Comparison of ENCODE assay signal across 8 cellular contexts in the genomic region with DNA sequence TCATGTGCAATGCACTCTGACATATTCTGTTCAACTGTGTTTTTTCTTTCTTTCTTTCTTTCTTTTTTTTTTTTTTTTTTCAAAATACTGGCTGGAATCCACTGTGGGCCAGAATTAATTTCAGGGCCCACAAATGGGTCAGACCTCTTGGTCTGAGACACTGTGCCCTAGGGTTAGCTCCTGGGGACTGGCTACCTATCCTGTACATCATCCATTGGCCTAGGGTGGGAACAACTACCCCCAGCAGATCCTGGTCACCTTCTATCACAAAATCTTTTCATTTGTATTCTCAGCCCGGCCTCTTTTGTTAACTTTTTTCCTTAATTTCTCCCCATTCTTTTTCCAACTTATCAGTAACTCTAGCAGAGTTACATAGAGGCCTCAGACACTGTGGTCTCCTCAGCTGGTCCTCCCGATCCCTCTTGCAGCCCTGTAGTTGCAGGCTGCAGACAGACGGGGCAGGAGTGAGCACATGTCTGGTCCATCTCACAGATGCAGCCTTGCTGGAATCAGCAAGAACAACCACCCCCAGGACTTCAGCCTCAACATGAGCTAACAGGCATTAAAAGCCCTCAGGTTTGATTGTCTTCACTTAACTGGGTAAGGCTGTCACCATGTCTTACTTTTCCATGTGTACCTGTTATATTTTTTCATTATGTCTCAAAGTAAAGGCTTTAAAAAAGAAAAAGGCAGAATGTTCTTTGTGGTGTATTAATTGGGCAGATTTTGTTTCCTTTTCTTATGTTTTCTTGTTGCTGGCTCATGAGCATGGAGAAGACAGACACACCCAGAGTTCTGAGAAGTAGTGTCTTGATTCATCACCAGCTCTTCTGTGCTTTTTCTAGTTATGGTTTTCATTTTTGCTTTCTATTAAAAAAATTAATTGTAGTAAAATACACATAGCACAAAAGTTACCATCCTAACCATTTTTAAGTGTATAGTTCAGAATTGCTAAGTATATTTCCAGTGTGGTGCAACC. TPM values are rescaled to one million over a fixed set of nuclear protein-coding genes. Genes with fewer than 3 reads are reported as not detected.
DNase-seq lines count a peak whose midpoint lies in the region; ATAC-seq, FAIRE-seq and TF ChIP-seq lines count a peak whose summit lies in the region.

No MANE protein-coding gene starts in this region.

- H2AFZ ChIP-seq in IMR-90 (replicated peaks; ENCODE audit: low read length, poor library complexity) (no peak overlapping the region), astrocyte (ENCODE audit: low read depth, low read length) (no peak overlapping the region)

- dilution Hi-C loops in IMR-90 (cut with HindIII; ENCODE audit: low sequenced_read_pairs, unreplicated experiment) = no loop called here

- H3K4me1 Mint-ChIP-seq in astrocyte (ENCODE audit: low read depth, unreplicated experiment) = no peaks in the 10 kb centered on the region

- H3K9ac ChIP-seq in IMR-90 (ENCODE audit: low read depth, low read length) = no peak overlapping the region
- no peak overlapping the region for H3K9ac ChIP-seq in astrocyte (ENCODE audit: low read length)

- H3K36me3 ChIP-seq in IMR-90 (ENCODE audit: control insufficient read depth, insufficient read depth, low read length) (no peaks in the 10 kb centered on the region), astrocyte (ENCODE audit: insufficient read depth, low read length) (no peaks in the 10 kb centered on the region)

- H2BK120ac ChIP-seq in IMR-90 (ENCODE audit: low read depth, low read length) = no peak overlapping the region

- no peak overlapping the region for H3K4ac ChIP-seq in IMR-90 (ENCODE audit: low read depth, low read length)

- no peaks in the 10 kb centered on the region for H3K27me3 Mint-ChIP-seq in astrocyte (ENCODE audit: low read depth, unreplicated experiment)

- H3K23ac ChIP-seq in IMR-90 (ENCODE audit: low read depth, low read length) = no peak overlapping the region

- H3K27ac Mint-ChIP-seq in astrocyte (ENCODE audit: unreplicated experiment) = no peak overlapping the region

- no peak for TF ChIP-seq POLR2A in IMR-90 (IDR thresholded peaks at IDR 0.05; ENCODE audit: low read depth, low read length)

- in situ Hi-C loops in IMR-90 (cut with MboI; ENCODE audit: low sequenced_read_pairs) = no loop called here

- H2AK5ac ChIP-seq in IMR-90 (ENCODE audit: low read depth, low read length) = no peak overlapping the region

- no peak overlapping the region for H4K91ac ChIP-seq in IMR-90 (ENCODE audit: insufficient read depth, low read depth, low read length)

- DNase-seq in GM10266 (ENCODE audit: extremely low spot score) (peak; percentile 60), IMR-90 (peak; percentile 59), SW480 (ENCODE audit: low spot score) (peak; percentile 36), astrocyte (ENCODE audit: low read depth) (no peak), iPS DF 4.7 (ENCODE audit: extremely low read depth, low spot score) (peak; percentile 46), mesenteric fat pad (ENCODE audit: low spot score) (no peak)
- peak; percentile 51 for DNase-seq in stimulated activated CD4-positive, alpha-beta T cell treated with anti-CD3 and anti-CD28 coated beads, Interleukin-4, amount 100 ng/mL, for 24 hours

- H3K79me2 ChIP-seq in astrocyte (ENCODE audit: insufficient read depth, low read length) = no peaks in the 10 kb centered on the region

- H2BK5ac ChIP-seq in IMR-90 (ENCODE audit: low read depth, low read length, poor library complexity, severe bottlenecking) = no peak overlapping the region

- no peak overlapping the region for H2AK9ac ChIP-seq in IMR-90 (replicated peaks; ENCODE audit: low read depth, low read length, poor library complexity)

- peaks cover 7% of the 10 kb centered on the region; the same call in 1 of the 2 replicates for H3K4me1 ChIP-seq in IMR-90 (ENCODE audit: control insufficient read depth, insufficient read depth, low read length)
- H3K4me1 ChIP-seq in astrocyte (ENCODE audit: insufficient read depth, low read length) = no peaks in the 10 kb centered on the region

- H3K4me3 ChIP-seq in IMR-90 (ENCODE audit: insufficient read depth, low read depth, low read length) (no peak overlapping the region), astrocyte (ENCODE audit: insufficient read depth, low read depth, low read length) (no peak overlapping the region)

- no peaks in the 10 kb centered on the region for H3K36me3 Mint-ChIP-seq in astrocyte (ENCODE audit: low read depth, unreplicated experiment)

- H3K4me3 Mint-ChIP-seq in astrocyte (ENCODE audit: unreplicated experiment) = no peak overlapping the region

- H3K4me2 ChIP-seq in IMR-90 (ENCODE audit: low read depth, low read length) (no peak overlapping the region), astrocyte (ENCODE audit: low read length) (no peak overlapping the region)

- no peak for FAIRE-seq in astrocyte (lab: Jason Lieb, UNC)

- no peak overlapping the region for H3K27ac ChIP-seq in IMR-90 (ENCODE audit: insufficient read depth, low read length)
- H3K27ac ChIP-seq in astrocyte (ENCODE audit: low read depth, low read length) = no peak overlapping the region

- no TSS peak for BruUV-seq in IMR-90 (replicated peaks; lab: Mats Ljungman, UMichigan)

- peak; percentile 48 for TF ChIP-seq RAD21 in IMR-90 (IDR thresholded peaks at IDR 0.05; ENCODE audit: low read length)

- POLR2A ChIA-PET in IMR-90 (lab: Charles Lee; ENCODE audit: unreplicated experiment) = no interaction called here

- no peak overlapping the region for H3K14ac ChIP-seq in IMR-90 (replicated peaks; ENCODE audit: low read depth, low read length)

- no peak overlapping the region for H3K56ac ChIP-seq in IMR-90 (ENCODE audit: extremely low read depth, insufficient read depth, low read length)

- intact Hi-C loops in IMR-90 (cut with micrococcal nuclease) = no loop called here

- no peak overlapping the region for H3K18ac ChIP-seq in IMR-90 (ENCODE audit: low read depth, low read length)

- TF ChIP-seq CTCF in GM10266 (IDR thresholded peaks at IDR 0.05; ENCODE audit: control insufficient read depth, insufficient read depth, low read depth, missing control alignments) (peak; percentile 70), IMR-90 (conservative IDR thresholded peaks at IDR 0.05; ENCODE audit: low read depth, low read length) (peak; percentile 51), astrocyte (IDR thresholded peaks at IDR 0.05; ENCODE audit: insufficient read depth, low read depth, low read length) (peak; percentile 54)

- H4K20me1 ChIP-seq in IMR-90 (ENCODE audit: insufficient read depth, low read length) (no peaks in the 10 kb centered on the region), astrocyte (ENCODE audit: insufficient read depth, low read length) (no peaks in the 10 kb centered on the region)

- H3K27me3 ChIP-seq in IMR-90 (ENCODE audit: control insufficient read depth, insufficient read depth, low read length) (no peaks in the 10 kb centered on the region), astrocyte (ENCODE audit: insufficient read depth, low read length) (no peaks in the 10 kb centered on the region)

- CTCF ChIA-PET in IMR-90 (lab: Yijun Ruan, JAX) = interaction anchor here (0.5 to 1.1 kb wide), 6 partner anchors 20 to 431 kb away, joined by 3 to 5 read pairs (median 3); no protein-coding TSS in a partner anchor

- H3K9me3 ChIP-seq in IMR-90 (ENCODE audit: control insufficient read depth, insufficient read depth, low read length) = no peaks in the 10 kb centered on the region
- no peaks in the 10 kb centered on the region for H3K9me3 ChIP-seq in astrocyte (ENCODE audit: insufficient read depth, low read depth, low read length)

- no peaks in the 10 kb centered on the region for H3K9me3 Mint-ChIP-seq in astrocyte (ENCODE audit: unreplicated experiment)

- no peaks in the 10 kb centered on the region for H3K79me1 ChIP-seq in IMR-90 (ENCODE audit: low read depth in 1 of 2, low read length in 2 of 2)

- H2BK20ac ChIP-seq in IMR-90 (ENCODE audit: low read depth, low read length) = no peak overlapping the region

- no peak overlapping the region for H2BK15ac ChIP-seq in IMR-90 (ENCODE audit: low read depth, low read length)

- no peak overlapping the region for H4K8ac ChIP-seq in IMR-90 (ENCODE audit: low read depth in 2 of 2, low read length in 2 of 2)

- no peak overlapping the region for H4K5ac ChIP-seq in IMR-90 (ENCODE audit: low read depth, low read length)

- no peaks in the 10 kb centered on the region for H3K9me1 ChIP-seq in IMR-90 (ENCODE audit: insufficient read depth, low read length)

- no CpG with 5 or more reads among the region's 3 CpGs for WGBS in IMR-90 (ENCODE audit: extremely low coverage in 2 of 2, insufficient read length in 1 of 2), 2 experiments

- ATAC-seq in GM21737 (IDR thresholded peaks at IDR 0.05; ENCODE audit: unreplicated experiment) (peak; percentile 97), IMR-90 (ENCODE audit: low read depth) (peak; percentile 89)

TF ChIP-seq in IMR-90, 13 proteins besides CTCF, POLR2A, EP300 and RAD21:
- TF ChIP-seq, protein P1, sequence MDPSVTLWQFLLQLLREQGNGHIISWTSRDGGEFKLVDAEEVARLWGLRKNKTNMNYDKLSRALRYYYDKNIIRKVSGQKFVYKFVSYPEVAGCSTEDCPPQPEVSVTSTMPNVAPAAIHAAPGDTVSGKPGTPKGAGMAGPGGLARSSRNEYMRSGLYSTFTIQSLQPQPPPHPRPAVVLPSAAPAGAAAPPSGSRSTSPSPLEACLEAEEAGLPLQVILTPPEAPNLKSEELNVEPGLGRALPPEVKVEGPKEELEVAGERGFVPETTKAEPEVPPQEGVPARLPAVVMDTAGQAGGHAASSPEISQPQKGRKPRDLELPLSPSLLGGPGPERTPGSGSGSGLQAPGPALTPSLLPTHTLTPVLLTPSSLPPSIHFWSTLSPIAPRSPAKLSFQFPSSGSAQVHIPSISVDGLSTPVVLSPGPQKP (IDR thresholded peaks at IDR 0.05; ENCODE audit: borderline replicate concordance, low read depth, low read length) = no peak
- no peak for TF ChIP-seq BHLHE40 (IDR thresholded peaks at IDR 0.05; ENCODE audit: low read depth, low read length)
- peak; percentile 36; the same call in 1 of the 2 replicates for TF ChIP-seq SMC3 (IDR thresholded peaks at IDR 0.05; ENCODE audit: low read depth, low read length)
- no peak for TF ChIP-seq CHD1 (IDR thresholded peaks at IDR 0.05; ENCODE audit: low read depth, low read length)

RNA-seq across cellular contexts. Expression of a gene that starts 41.2 kb away (rescaled TPM):
- total RNA-seq in IMR-90 (2012; rRNA removed) = under 0.01 TPM in 2 replicates
- 0.04 and 0.05 TPM in 2 replicates for polyA plus RNA-seq in IMR-90 (2012; rRNA removed)
- 0.04 TPM in 1 of 2 replicates, not detected in the other for polyA plus RNA-seq in IMR-90 (2012; cell fraction: cytosol; rRNA removed)
- 0.01 and 0.11 TPM in 2 replicates for polyA plus RNA-seq in IMR-90 (2012; cell fraction: nucleus; rRNA removed; ENCODE audit: low replicate concordance)
- total RNA-seq in astrocyte = 0.57 and 0.58 TPM in 2 replicates
- 0.61 TPM for total RNA-seq in mesenteric fat pad

Comparison
In these comparisons a context has a peak if more than half of its experiments do, and no peak if none do; other contexts are left out.
1. DNase-seq: peak in GM10266 (single experiment), IMR-90 (single experiment), SW480 (single experiment), iPS DF 4.7 (single experiment) and stimulated activated CD4-positive, alpha-beta T cell treated with anti-CD3 and anti-CD28 coated beads, Interleukin-4, amount 100 ng/mL, for 24 hours (single experiment); none in astrocyte (single experiment) and mesenteric fat pad (single experiment).
2. Peak in every context shown above with its lines, with median percentiles within 50 percentile points of each other: CTCF ChIP-seq.